Comparison of ENCODE assay signal across 23 cellular contexts in the genomic region with DNA sequence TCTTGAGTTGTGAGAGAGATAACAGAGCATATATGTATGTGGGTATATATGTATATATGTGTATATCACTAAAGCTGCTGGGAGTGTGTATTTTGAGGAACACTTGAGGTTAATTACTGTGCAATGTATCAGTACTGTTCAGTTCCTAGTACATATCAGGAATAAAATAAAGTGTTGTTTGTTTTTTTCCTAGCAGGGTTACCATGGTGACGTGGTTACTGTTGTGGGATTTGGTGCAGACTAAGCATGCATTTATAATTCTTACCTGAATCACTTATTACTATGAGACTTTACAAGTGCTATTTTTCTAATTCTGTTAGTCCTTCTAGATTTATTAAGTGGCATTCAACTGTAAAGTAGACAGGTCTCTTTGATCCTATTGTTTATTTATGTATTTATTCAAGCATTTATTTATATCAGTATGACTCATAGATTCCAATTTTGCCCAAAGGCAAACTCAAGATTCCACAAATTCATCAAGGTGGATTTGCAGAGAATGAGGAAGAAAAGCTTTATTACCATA. TPM values are rescaled to one million over a fixed set of nuclear protein-coding genes. Genes with fewer than 3 reads are reported as not detected.
DNase-seq lines count a peak whose midpoint lies in the region; ATAC-seq, FAIRE-seq and TF ChIP-seq lines count a peak whose summit lies in the region.
"Had no signal": no experiment of that assay in that cellular context is flagged by ENCODE, and none has a peak within 500 bp of the region (broad histone marks: within the 10 kb centered on the region; RNA-seq: fewer than 3 reads in every experiment).

No MANE protein-coding gene starts in this region.

- peak; percentile 17 for DNase-seq in NCI-H748 (lab: John Stamatoyannopoulos, UW; ENCODE audit: unreplicated experiment)
- DNase-seq in NCI-H748 treated with DMSO at 0.1 percent for 48 hours (lab: John Stamatoyannopoulos, UW) = no peak
- DNase-seq in M059J (ENCODE audit: low read depth) = peak; percentile 75
- DNase-seq in bronchial epithelial cell (ENCODE audit: low read depth) = peak; percentile 24
- peak; percentile 19 for DNase-seq in myocyte (ENCODE audit: low read depth)
- no peak for DNase-seq in left cardiac atrium
- no peak for DNase-seq in AG08396 (ENCODE audit: low spot score)
- no peak for DNase-seq in ecto neural progenitor cell (ENCODE audit: low spot score)
- DNase-seq: activated CD8-positive, alpha-beta T cell treated with anti-CD3 and anti-CD28 coated beads, Interleukin-2, amount 10 ng/mL, durations not matched to agents 7 days and 5 days; anterior cingulate cortex; BE2C; NCI-H1048; NCI-H187; NCI-H446; right cardiac atrium; spleen; substantia nigra had no signal

- no peaks in the 10 kb centered on the region for H3K36me3 ChIP-seq in bronchial epithelial cell (ENCODE audit: control insufficient read depth, insufficient read depth, low read length)
- H3K36me3 ChIP-seq: BE2C, spleen had no signal

- no peak overlapping the region for H3K4me3 ChIP-seq in bronchial epithelial cell (ENCODE audit: low read depth, low read length)
- H3K4me3 ChIP-seq: A549, spleen had no signal

- no peak for ATAC-seq in left cardiac atrium
- ATAC-seq: A549; activated CD8-positive, alpha-beta T cell treated with anti-CD3 and anti-CD28 coated beads, Interleukin-2, amount 10 ng/mL, durations not matched to agents 7 days and 5 days; activated naive CD4-positive, alpha-beta T cell treated with anti-CD3 and anti-CD28 coated beads, Interleukin-2, amount 50 U/mL, for 72 hours; HepG2; right cardiac atrium; Right ventricle myocardium inferior; stimulated activated effector memory CD8-positive, alpha-beta T cell treated with anti-CD3 and anti-CD28 coated beads, Interleukin-12 subunit alpha, Interleukin-12 subunit beta, amount 100 ng/mL, for 72 hours had no signal

- H3K27me3 ChIP-seq in bronchial epithelial cell (ENCODE audit: control insufficient read depth, insufficient read depth, low read length) = no peaks in the 10 kb centered on the region
- H3K27me3 ChIP-seq: BE2C had no signal

- TF ChIP-seq CTCF in bronchial epithelial cell (IDR thresholded peaks at IDR 0.05; ENCODE audit: insufficient read depth, low read length, severe bottlenecking) = no peak

- intact Hi-C loops in left cardiac atrium (cut with DNase I) = no loop called here

- no peak for FAIRE-seq in bronchial epithelial cell (lab: Jason Lieb, UNC)
- FAIRE-seq: A549, HepG2 had no signal

RNA-seq across cellular contexts. Expression of a gene that starts 26.9 kb away (rescaled TPM):
- 6.3 and 7.3 TPM in 2 replicates for total RNA-seq in M059J (2014; rRNA removed; shearing (Covaris generic))
- total RNA-seq in bronchial epithelial cell (10.3 and 17.8 TPM in 2 replicates), myocyte (3.1 and 3.2 TPM in 2 replicates), left cardiac atrium (10 to 100 TPM; 47.5 to 68.8 TPM)
- polyA plus RNA-seq in myocyte (2012) = 11.4 TPM
- total RNA-seq: HepG2, OCI-LY7 had no signal
- polyA plus RNA-seq: HepG2 had no signal

Comparison
In these comparisons a context has a peak if more than half of its experiments do, and no peak if none do; other contexts are left out.
1. DNase-seq: peak in NCI-H748 (single experiment), M059J (single experiment), bronchial epithelial cell (single experiment) and myocyte (single experiment); none in NCI-H748 treated with DMSO at 0.1 percent for 48 hours (single experiment), left cardiac atrium (single experiment), AG08396 (single experiment) and ecto neural progenitor cell (single experiment).